Comparison of ENCODE assay signal across 1 cellular context in the genomic region with DNA sequence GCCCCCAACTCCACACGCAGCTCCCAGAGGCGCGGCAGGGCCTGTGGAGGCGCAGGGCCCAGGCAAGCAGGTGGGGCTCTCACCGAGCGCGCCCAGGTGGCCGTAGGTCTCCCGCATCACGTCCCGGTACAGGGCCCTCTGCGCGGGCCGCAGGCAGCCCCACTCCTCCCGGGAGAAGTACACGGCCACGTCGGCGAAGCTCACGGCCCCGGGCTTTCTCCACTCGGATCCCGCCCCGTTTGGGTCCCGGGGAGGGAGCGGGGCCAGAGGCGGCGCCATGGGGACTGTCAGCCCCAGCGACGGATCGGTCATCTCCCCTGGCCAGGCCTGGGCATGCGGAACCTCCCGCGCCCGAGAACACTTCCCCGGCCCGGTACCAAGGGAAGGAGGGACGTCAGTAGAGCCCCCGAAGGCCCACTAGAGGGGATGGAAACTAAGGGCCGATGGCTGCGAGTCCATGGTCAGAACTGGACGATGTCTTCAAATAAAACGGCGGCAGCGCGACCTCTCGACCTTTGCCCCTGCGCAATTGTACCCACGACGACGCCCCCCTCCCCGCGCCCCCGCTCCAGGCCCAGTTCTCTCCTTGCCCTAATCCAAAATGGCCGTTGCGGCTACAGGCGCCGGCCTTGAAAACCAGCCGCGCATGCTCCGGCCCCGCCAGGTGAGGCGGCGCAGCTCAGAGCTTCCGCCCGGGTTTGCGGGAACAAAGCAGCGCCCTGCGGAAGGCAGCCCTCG.
TF ChIP-seq lines count a peak whose summit lies in the region.

TSS of gene ZNF747 (minus strand) at position 491 of the 738 bp plus-strand sequence. CDS start at position 312, 179 bp downstream.

TF ChIP-seq in HepG2, 621 proteins besides CTCF, POLR2A, EP300 and RAD21 (continued from another document and continues in another):
- TF ChIP-seq ZBTB4 (CRISPR knock-in tag; IDR thresholded peaks at IDR 0.05; ENCODE audit: borderline replicate concordance) (peak; percentile 64; the same call in 1 of the 2 replicates), HBP1 (CRISPR knock-in tag; IDR thresholded peaks at IDR 0.05; ENCODE audit: low read depth) (no peak; the same call in none of the 2 replicates), KAT8 (CRISPR knock-in tag; IDR thresholded peaks at IDR 0.05) (peak; percentile 94), HNRNPH1 (optimal IDR thresholded peaks at IDR 0.05; ENCODE audit: low read depth, low read length) (no peak), SOX6 (IDR thresholded peaks at IDR 0.05) (no peak), SOX6 (CRISPR knock-in tag; IDR thresholded peaks at IDR 0.05) (peak; percentile 78), TBX3 (IDR thresholded peaks at IDR 0.05; ENCODE audit: borderline replicate concordance) (peak; percentile 7; the same call in 1 of the 2 replicates), ZNF691 (CRISPR knock-in tag; IDR thresholded peaks at IDR 0.05; ENCODE audit: borderline replicate concordance, low read depth) (no peak), ZNF749 (CRISPR knock-in tag; IDR thresholded peaks at IDR 0.05; ENCODE audit: borderline replicate concordance) (no peak; the same call in 1 of the 2 replicates), ZXDC (CRISPR knock-in tag; IDR thresholded peaks at IDR 0.05) (peak; percentile 23; the same call in 1 of the 2 replicates), REST (IDR thresholded peaks at IDR 0.05; ENCODE audit: borderline replicate concordance in 1 of 2, low read depth in 1 of 2, low read length in 2 of 2) (peak in 1 of 2 experiments; percentile 30; a peak in 1 of 4 replicates), RBFOX2 (IDR thresholded peaks at IDR 0.05; ENCODE audit: low read depth, low read length) (peak; percentile 95), HNRNPUL1 (IDR thresholded peaks at IDR 0.05; ENCODE audit: low read depth, low read length) (no peak), HNRNPK (IDR thresholded peaks at IDR 0.05; ENCODE audit: low read depth, low read length, poor library complexity, severe bottlenecking) (no peak), ZKSCAN1 (IDR thresholded peaks at IDR 0.05; ENCODE audit: low read length) (no peak), CENPX (CRISPR knock-in tag; IDR thresholded peaks at IDR 0.05) (no peak), CHCHD3 (CRISPR knock-in tag; IDR thresholded peaks at IDR 0.05) (no peak), CENPBD1 (CRISPR knock-in tag; IDR thresholded peaks at IDR 0.05; ENCODE audit: borderline replicate concordance, low read depth) (no peak), JUN (CRISPR knock-in tag; IDR thresholded peaks at IDR 0.05) (no peak; the same call in 1 of the 2 replicates), PPARG (CRISPR knock-in tag; conservative IDR thresholded peaks at IDR 0.05) (peak; percentile 80), POLR2AphosphoS5 (IDR thresholded peaks at IDR 0.05; ENCODE audit: low read depth, low read length) (peak; percentile 89; the same call in 1 of the 2 replicates), ZNF432 (CRISPR knock-in tag; IDR thresholded peaks at IDR 0.05; ENCODE audit: borderline replicate concordance) (no peak), REXO4 (CRISPR knock-in tag; IDR thresholded peaks at IDR 0.05; ENCODE audit: borderline replicate concordance) (no peak), MXD4 (CRISPR knock-in tag; IDR thresholded peaks at IDR 0.05) (peak; percentile 80; the same call in 1 of the 2 replicates), ZNF564 (CRISPR knock-in tag; IDR thresholded peaks at IDR 0.05) (peak; percentile 94), ATF7 (IDR thresholded peaks at IDR 0.05) (no peak), ATF7 (CRISPR knock-in tag; IDR thresholded peaks at IDR 0.05) (no peak; the same call in 1 of the 2 replicates), RXRB (CRISPR knock-in tag; IDR thresholded peaks at IDR 0.05; ENCODE audit: borderline replicate concordance) (peak; percentile 48; the same call in 1 of the 2 replicates), DMAP1 (CRISPR knock-in tag; IDR thresholded peaks at IDR 0.05) (peak; percentile 96), E2F2 (CRISPR knock-in tag; IDR thresholded peaks at IDR 0.05; ENCODE audit: borderline replicate concordance) (no peak; the same call in 1 of the 2 replicates), NFE2L1 (CRISPR knock-in tag; IDR thresholded peaks at IDR 0.05; ENCODE audit: borderline replicate concordance) (no peak), ZNF619 (CRISPR knock-in tag; IDR thresholded peaks at IDR 0.05) (peak; percentile 16), MAX (IDR thresholded peaks at IDR 0.05) (peak; percentile 80), SMARCC2 (IDR thresholded peaks at IDR 0.05) (no peak)
- TF ChIP-seq, protein P1, sequence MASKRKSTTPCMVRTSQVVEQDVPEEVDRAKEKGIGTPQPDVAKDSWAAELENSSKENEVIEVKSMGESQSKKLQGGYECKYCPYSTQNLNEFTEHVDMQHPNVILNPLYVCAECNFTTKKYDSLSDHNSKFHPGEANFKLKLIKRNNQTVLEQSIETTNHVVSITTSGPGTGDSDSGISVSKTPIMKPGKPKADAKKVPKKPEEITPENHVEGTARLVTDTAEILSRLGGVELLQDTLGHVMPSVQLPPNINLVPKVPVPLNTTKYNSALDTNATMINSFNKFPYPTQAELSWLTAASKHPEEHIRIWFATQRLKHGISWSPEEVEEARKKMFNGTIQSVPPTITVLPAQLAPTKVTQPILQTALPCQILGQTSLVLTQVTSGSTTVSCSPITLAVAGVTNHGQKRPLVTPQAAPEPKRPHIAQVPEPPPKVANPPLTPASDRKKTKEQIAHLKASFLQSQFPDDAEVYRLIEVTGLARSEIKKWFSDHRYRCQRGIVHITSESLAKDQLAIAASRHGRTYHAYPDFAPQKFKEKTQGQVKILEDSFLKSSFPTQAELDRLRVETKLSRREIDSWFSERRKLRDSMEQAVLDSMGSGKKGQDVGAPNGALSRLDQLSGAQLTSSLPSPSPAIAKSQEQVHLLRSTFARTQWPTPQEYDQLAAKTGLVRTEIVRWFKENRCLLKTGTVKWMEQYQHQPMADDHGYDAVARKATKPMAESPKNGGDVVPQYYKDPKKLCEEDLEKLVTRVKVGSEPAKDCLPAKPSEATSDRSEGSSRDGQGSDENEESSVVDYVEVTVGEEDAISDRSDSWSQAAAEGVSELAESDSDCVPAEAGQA (IDR thresholded peaks at IDR 0.05; ENCODE audit: low read depth): peak; percentile 100
- TF ChIP-seq, protein P1 (CRISPR knock-in tag; IDR thresholded peaks at IDR 0.05; ENCODE audit: borderline replicate concordance): peak; percentile 83; the same call in 1 of the 2 replicates
